ENCODE assay signal across 8 cellular contexts in the genomic region with DNA sequence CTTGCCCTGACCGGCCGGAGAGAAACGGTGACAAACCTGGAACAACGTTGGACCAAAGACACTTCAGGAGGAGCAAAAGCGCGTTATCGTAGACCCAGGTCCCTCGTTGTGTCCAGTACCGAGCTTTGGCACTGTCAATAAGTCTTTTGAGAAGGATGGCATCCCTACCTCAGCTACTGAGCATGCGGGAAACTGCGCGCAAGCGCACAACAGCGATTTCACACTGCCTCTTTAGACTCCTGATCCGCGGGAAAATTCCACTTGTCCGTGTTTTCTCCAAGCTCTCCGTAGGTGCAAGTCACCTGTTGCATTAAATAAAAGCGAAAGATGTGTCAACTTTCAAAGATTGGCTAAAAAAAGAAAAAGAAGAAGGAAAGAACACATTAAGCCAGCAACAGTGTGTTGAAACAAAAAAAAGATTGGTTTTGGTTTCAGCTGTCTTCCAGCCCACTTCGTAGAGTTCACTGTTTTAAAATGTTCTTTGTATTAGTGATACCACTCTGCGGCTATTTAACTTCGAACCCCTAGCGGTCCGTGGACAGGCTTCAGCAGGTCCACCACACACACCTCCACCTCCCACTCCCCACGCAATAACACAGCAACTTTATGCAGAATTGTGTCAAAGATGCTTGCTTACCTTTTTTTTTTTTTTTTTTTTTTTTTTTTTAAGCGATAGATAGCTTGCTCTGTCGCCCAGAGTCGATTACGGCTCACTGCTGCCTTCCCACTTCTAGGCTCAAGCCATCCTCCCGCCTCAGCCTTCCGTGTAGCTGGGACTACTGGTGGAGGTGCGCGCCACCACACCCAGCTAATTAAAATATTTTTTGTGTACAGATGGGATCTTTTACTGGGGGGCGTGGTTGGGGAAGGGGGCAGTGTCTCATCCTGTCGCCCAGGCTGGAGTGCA. TPM values are rescaled to one million over a fixed set of nuclear protein-coding genes. Genes with fewer than 3 reads are reported as not detected.
A peak's percentile ranks its signal among the peaks of the same experiment; 100 is the strongest.
DNase-seq lines count a peak whose midpoint lies in the region; ATAC-seq and TF ChIP-seq lines count a peak whose summit lies in the region.

A gene with protein sequence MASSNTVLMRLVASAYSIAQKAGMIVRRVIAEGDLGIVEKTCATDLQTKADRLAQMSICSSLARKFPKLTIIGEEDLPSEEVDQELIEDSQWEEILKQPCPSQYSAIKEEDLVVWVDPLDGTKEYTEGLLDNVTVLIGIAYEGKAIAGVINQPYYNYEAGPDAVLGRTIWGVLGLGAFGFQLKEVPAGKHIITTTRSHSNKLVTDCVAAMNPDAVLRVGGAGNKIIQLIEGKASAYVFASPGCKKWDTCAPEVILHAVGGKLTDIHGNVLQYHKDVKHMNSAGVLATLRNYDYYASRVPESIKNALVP (minus strand): TSS at position 139 of the 907 bp plus-strand sequence. CDS start 9,942 bp downstream, outside the sequence.

- ATAC-seq in effector memory CD8-positive, alpha-beta T cell (replicated peaks): peak; percentile 70
- peak; percentile 66 for ATAC-seq in memory B cell (ENCODE audit: low read depth)

- peaks cover 6 to 8% of the 10 kb centered on the region in 2 donors for H3K4me1 Mint-ChIP-seq in effector memory CD8-positive, alpha-beta T cell (ENCODE audit: low read depth in 2 of 2)
- no peaks in the 10 kb centered on the region for H3K4me1 Mint-ChIP-seq in memory B cell

- TF ChIP-seq CTCF in GM20000 (IDR thresholded peaks at IDR 0.05; ENCODE audit: extremely low read depth, missing control alignments): no peak

- CTCF ChIA-PET in activated CD8-positive, alpha-beta memory T cell treated with anti-CD3 and anti-CD28 coated beads for 36 hours (lab: Charles Lee): interaction anchor here (0.6 to 1.0 kb wide), 4 partner anchors 8 to 72 kb away, joined by 3 to 5 read pairs (median 3); no protein-coding TSS in a partner anchor

- H3K36me3 Mint-ChIP-seq in effector memory CD8-positive, alpha-beta T cell (ENCODE audit: insufficient read depth): peaks cover 16% of the 10 kb centered on the region
- no peaks in the 10 kb centered on the region for H3K36me3 Mint-ChIP-seq in memory B cell

- DNase-seq in COLO829 (ENCODE audit: low spot score): peak; percentile 99
- peak; percentile 82 for DNase-seq in GM20000 (ENCODE audit: low spot score)
- peak; percentile 99 for DNase-seq in HT-29 (ENCODE audit: low spot score)
- peak; percentile 88 to 92 for DNase-seq in NOMO-1 (lab: John Stamatoyannopoulos, UW; ENCODE audit: unreplicated experiment in 2 of 2)
- peak; percentile 99 for DNase-seq in effector memory CD8-positive, alpha-beta T cell
- DNase-seq in memory B cell (ENCODE audit: low spot score in 2 of 2): peak; percentile 99 to 100
- peak; percentile 89 for DNase-seq in stimulated activated CD8-positive, alpha-beta memory T cell treated with anti-CD3 and anti-CD28 coated beads, Interleukin-12 subunit alpha, Interleukin-12 subunit beta, amount 100 ng/mL, for 24 hours (ENCODE audit: extremely low read depth)

- peak within 1 kb of the TSS; percentile 75 to 91 for H3K27ac Mint-ChIP-seq in effector memory CD8-positive, alpha-beta T cell
- H3K27ac Mint-ChIP-seq in memory B cell: peak within 1 kb of the TSS; percentile 85

- POLR2A ChIA-PET in activated CD8-positive, alpha-beta memory T cell treated with anti-CD3 and anti-CD28 coated beads for 36 hours (lab: Charles Lee): interaction anchor here (0.5 to 1.2 kb wide), 5 partner anchors 22 to 122 kb away, joined by 3 to 9 read pairs (median 3); a partner anchor contains a TSS

- no peaks in the 10 kb centered on the region for H3K27me3 Mint-ChIP-seq in effector memory CD8-positive, alpha-beta T cell
- no peaks in the 10 kb centered on the region for H3K27me3 Mint-ChIP-seq in memory B cell

- peak within 1 kb of the TSS; percentile 92 to 97 for H3K4me3 Mint-ChIP-seq in effector memory CD8-positive, alpha-beta T cell
- peak within 1 kb of the TSS; percentile 98 for H3K4me3 Mint-ChIP-seq in memory B cell

- H3K9me3 Mint-ChIP-seq in effector memory CD8-positive, alpha-beta T cell: no peaks in the 10 kb centered on the region
- H3K9me3 Mint-ChIP-seq in memory B cell: no peaks in the 10 kb centered on the region

RNA-seq across cellular contexts. Expression of the gene that starts here (rescaled TPM):
- total RNA-seq in HT-29 (2014; rRNA removed; shearing (Covaris generic)): 19.9 and 23.7 TPM in 2 replicates
- 10 to 100 TPM; 24.8 to 25.8 TPM for total RNA-seq in activated CD8-positive, alpha-beta memory T cell treated with anti-CD3 and anti-CD28 coated beads for 36 hours

Comparison
In these comparisons a context has a peak if more than half of its experiments do, and no peak if none do; other contexts are left out.
1. Peak in every context shown above with its lines: DNase-seq and ATAC-seq.